Comparison of ENCODE assay signal across 15 cellular contexts in the genomic region with DNA sequence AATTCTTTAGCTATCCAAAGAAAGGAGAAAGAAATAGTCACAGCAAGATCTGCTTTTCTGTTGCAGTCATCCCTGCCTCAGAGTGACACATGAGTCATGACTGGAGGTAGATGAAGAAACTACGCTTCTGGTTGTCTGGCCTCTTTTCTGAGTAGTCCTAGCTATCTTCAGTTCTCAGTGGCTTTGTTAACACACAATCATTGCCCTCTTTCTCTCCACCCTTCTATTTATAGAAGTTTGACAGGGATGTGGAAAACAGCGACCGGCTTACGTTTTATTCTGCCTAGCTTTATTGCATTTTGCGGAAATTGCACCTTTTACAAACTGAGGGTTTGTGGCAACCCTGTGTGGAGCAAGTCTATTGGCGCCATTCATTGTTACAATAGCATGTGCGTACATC. TPM values are rescaled to one million over a fixed set of nuclear protein-coding genes. Genes with fewer than 3 reads are reported as not detected.
A peak's percentile ranks its signal among the peaks of the same experiment; 100 is the strongest.
DNase-seq lines count a peak whose midpoint lies in the region; ATAC-seq and TF ChIP-seq lines count a peak whose summit lies in the region.
"Had no signal": no experiment of that assay in that cellular context is flagged by ENCODE, and none has a peak within 500 bp of the region (broad histone marks: within the 10 kb centered on the region; RNA-seq: fewer than 3 reads in every experiment).

No MANE protein-coding gene starts in this region.

- H3K36me3 ChIP-seq in CD8-positive, alpha-beta T cell (ENCODE audit: insufficient read depth, low read length): no peaks in the 10 kb centered on the region
- H3K36me3 ChIP-seq: gastroesophageal sphincter had no signal

- H3K27ac ChIP-seq in CD8-positive, alpha-beta T cell (ENCODE audit: low read depth, low read length): no peak overlapping the region
- H3K27ac ChIP-seq: C4-2B, gastroesophageal sphincter had no signal

- no peak for TF ChIP-seq CTCF in CD8-positive, alpha-beta T cell (IDR thresholded peaks at IDR 0.05)
- no peak for TF ChIP-seq CTCF in NB4 (IDR thresholded peaks at IDR 0.05; ENCODE audit: low read depth, low read length)

- peaks cover 17% of the 10 kb centered on the region for H3K4me1 Mint-ChIP-seq in CD8-positive, alpha-beta T cell (ENCODE audit: low read depth)
- peaks cover 34% of the 10 kb centered on the region for H3K4me1 Mint-ChIP-seq in activated naive CD8-positive, alpha-beta T cell treated with anti-CD3 and anti-CD28 coated beads for 36 hours

- peaks cover 6% of the 10 kb centered on the region for H3K9me3 Mint-ChIP-seq in CD8-positive, alpha-beta T cell
- peaks cover 1% of the 10 kb centered on the region for H3K9me3 Mint-ChIP-seq in activated naive CD8-positive, alpha-beta T cell treated with anti-CD3 and anti-CD28 coated beads for 36 hours

- no peak overlapping the region for H3K4me3 Mint-ChIP-seq in CD8-positive, alpha-beta T cell
- H3K4me3 Mint-ChIP-seq in activated naive CD8-positive, alpha-beta T cell treated with anti-CD3 and anti-CD28 coated beads for 36 hours: no peak overlapping the region

- no peak overlapping the region for H3K27ac Mint-ChIP-seq in CD8-positive, alpha-beta T cell
- H3K27ac Mint-ChIP-seq in activated naive CD8-positive, alpha-beta T cell treated with anti-CD3 and anti-CD28 coated beads for 36 hours: peak overlapping the region; percentile 62

- H3K4me3 ChIP-seq in CD8-positive, alpha-beta T cell (ENCODE audit: low read depth, low read length): no peak overlapping the region
- H3K4me3 ChIP-seq in NB4 (ENCODE audit: low read depth, low read length): no peak overlapping the region
- H3K4me3 ChIP-seq: gastroesophageal sphincter had no signal

- intact Hi-C loops in CD8-positive, alpha-beta T cell (cut with DNase I, micrococcal nuclease): no loop called here
- intact Hi-C loops in left colon (cut with DNase I, micrococcal nuclease): no loop called here

- H3K27me3 ChIP-seq in CD8-positive, alpha-beta T cell (ENCODE audit: insufficient read depth, low read length): no peaks in the 10 kb centered on the region
- H3K27me3 ChIP-seq: gastroesophageal sphincter had no signal

- CTCF ChIA-PET in CD8-positive, alpha-beta T cell (lab: Charles Lee): interaction anchor here (1.5 kb wide), 1 partner anchor 9 kb away, joined by 3 read pairs; no protein-coding TSS in a partner anchor

- H3K4me1 ChIP-seq in CD8-positive, alpha-beta T cell (ENCODE audit: insufficient read depth, low read length): no peaks in the 10 kb centered on the region
- H3K4me1 ChIP-seq: gastroesophageal sphincter had no signal

- no peaks in the 10 kb centered on the region for H3K9me3 ChIP-seq in CD8-positive, alpha-beta T cell (ENCODE audit: low read length)

- no peaks in the 10 kb centered on the region for H3K27me3 Mint-ChIP-seq in CD8-positive, alpha-beta T cell (ENCODE audit: low read depth)
- H3K27me3 Mint-ChIP-seq in activated naive CD8-positive, alpha-beta T cell treated with anti-CD3 and anti-CD28 coated beads for 36 hours: no peaks in the 10 kb centered on the region

- TF ChIP-seq POLR2A in NB4 (IDR thresholded peaks at IDR 0.05; ENCODE audit: extremely low read depth, insufficient read length): no peak

- ATAC-seq in CD8-positive, alpha-beta T cell: peak; percentile 36
- ATAC-seq in left colon: peak; percentile 31
- ATAC-seq in HG03342 (IDR thresholded peaks at IDR 0.05; ENCODE audit: unreplicated experiment): no peak
- no peak for ATAC-seq in GM18520 (IDR thresholded peaks at IDR 0.05; ENCODE audit: unreplicated experiment)
- ATAC-seq: gastroesophageal sphincter had no signal

- no peak for DNase-seq in CD8-positive, alpha-beta T cell
- DNase-seq in NB4 (ENCODE audit: low read depth) (peak; percentile 58), left colon (no peak), AG20443 (ENCODE audit: low spot score) (no peak), COLO829 (ENCODE audit: low spot score) (no peak)
- DNase-seq in activated naive CD8-positive, alpha-beta T cell treated with anti-CD3 and anti-CD28 coated beads for 36 hours: no peak
- DNase-seq: activated gamma-delta T cell; cortex of kidney; kidney glomerular epithelial cell; NCI-H1694; stimulated activated CD4-positive, alpha-beta T cell treated with anti-CD3 and anti-CD28 coated beads, Interleukin-12 subunit alpha, Interleukin-12 subunit beta, amount 100 ng/mL, for 4 hours had no signal

- H3K36me3 Mint-ChIP-seq in CD8-positive, alpha-beta T cell: peaks cover 1% of the 10 kb centered on the region
- peaks cover 26% of the 10 kb centered on the region for H3K36me3 Mint-ChIP-seq in activated naive CD8-positive, alpha-beta T cell treated with anti-CD3 and anti-CD28 coated beads for 36 hours

- POLR2A ChIA-PET in CD8-positive, alpha-beta T cell (lab: Charles Lee): interaction anchor here (1.0 kb wide), 1 partner anchor 17 kb away, joined by 4 read pairs; no protein-coding TSS in a partner anchor

RNA-seq across cellular contexts. Expression of a gene that starts 26.7 kb away (rescaled TPM):
- 100 to 1,000 TPM; 102 to 106 TPM for total RNA-seq in CD8-positive, alpha-beta T cell
- 10 to 100 TPM; 58.0 to 59.4 TPM for total RNA-seq in activated naive CD8-positive, alpha-beta T cell treated with anti-CD3 and anti-CD28 coated beads for 36 hours
- 10 to 100 TPM; 36.5 to 37.3 TPM for total RNA-seq in left colon

Comparison
In these comparisons a context has a peak if more than half of its experiments do, and no peak if none do; other contexts are left out.
1. ATAC-seq: peak in CD8-positive, alpha-beta T cell (single experiment) and left colon (single experiment); none in HG03342 (single experiment) and GM18520 (single experiment).